26 cellular contexts compared by ENCODE assay signal in genomic region chr12:130195776-130196175, GRCh38. TPM values are rescaled to one million over a fixed set of nuclear protein-coding genes. Genes with fewer than 3 reads are reported as not detected.
DNase-seq lines count a peak whose midpoint lies in the region; ATAC-seq, FAIRE-seq and TF ChIP-seq lines count a peak whose summit lies in the region.
"Had no signal": no experiment of that assay in that cellular context is flagged by ENCODE, and none has a peak within 500 bp of the region (broad histone marks: within the 10 kb centered on the region; RNA-seq: fewer than 3 reads in every experiment).

No MANE protein-coding gene starts in this region.

- no peaks in the 10 kb centered on the region for H3K79me2 ChIP-seq in HepG2 (ENCODE audit: insufficient read depth, low read length)

- no peak overlapping the region for H3K27ac Mint-ChIP-seq in activated CD4-positive, alpha-beta T cell treated with anti-CD3 and anti-CD28 coated beads, Interleukin-2, amount 10 ng/mL, durations not matched to agents 24 days and 14 days
- H3K27ac Mint-ChIP-seq: CD14-positive monocyte; CD4-positive, alpha-beta T cell; CD8-positive, alpha-beta memory T cell; GM23338; H9 had no signal

- no peaks in the 10 kb centered on the region for H3K4me1 Mint-ChIP-seq in activated CD4-positive, alpha-beta T cell treated with anti-CD3 and anti-CD28 coated beads, Interleukin-2, amount 10 ng/mL, durations not matched to agents 24 days and 14 days
- H3K4me1 Mint-ChIP-seq: CD14-positive monocyte; CD8-positive, alpha-beta memory T cell; GM23338 had no signal

- H3K27me3 ChIP-seq in HepG2 (ENCODE audit: control insufficient read depth in 1 of 2, insufficient read depth in 2 of 2, low read length in 2 of 2) (peaks cover 6 to 20% of the 10 kb centered on the region in 2 experiments; a peak in 2 of 5 replicates), right lobe of liver (no peaks in the 10 kb centered on the region), stomach (peaks cover 0 to 58% (median 0%) of the 10 kb centered on the region in 3 donors)
- H3K27me3 ChIP-seq: BLaER1 treated with 17β-estradiol and CSF1 and Interleukin-3, amounts not matched to agents 10 nM and 100 nM had no signal

- H3K4me2 ChIP-seq in HepG2 (ENCODE audit: low read depth, low read length), result 0 out of 2 replicates have a peak overlapping the region, but pooled peaks have one; percentile 14
- H3K4me2 ChIP-seq: A549; BLaER1 treated with 17β-estradiol and CSF1 and Interleukin-3, amounts not matched to agents 10 nM and 100 nM; GM23338 had no signal

- POLR2A ChIA-PET in HepG2 (lab: Yijun Ruan, JAX), result no interaction called here

- WGBS in HepG2 (ENCODE audit: low lambda C conversion rate), result 50% methylated on average over 11 of the region's 12 CpGs
- WGBS in right lobe of liver (ENCODE audit: insufficient coverage, low coverage, low lambda C conversion rate, missing lambda C conversion rate), result 55% methylated on average over 12 of the region's 12 CpGs
- WGBS in stomach, 5 donors, result 57 to 76% (median 71%) methylated on average over 12 of the region's 12 CpGs

- no peaks in the 10 kb centered on the region for H3K36me3 ChIP-seq in HepG2 (replicated peaks in 1 of 2; ENCODE audit: control insufficient read depth in 1 of 2, insufficient read depth in 2 of 2, low read length in 2 of 2)
- H3K36me3 ChIP-seq in right lobe of liver, result no peaks in the 10 kb centered on the region
- no peaks in the 10 kb centered on the region for H3K36me3 ChIP-seq in stomach
- H3K36me3 ChIP-seq: BE2C; BLaER1 treated with 17β-estradiol and CSF1 and Interleukin-3, amounts not matched to agents 10 nM and 100 nM had no signal

- H4K20me1 ChIP-seq in HepG2 (ENCODE audit: insufficient read depth, low read length), result no peaks in the 10 kb centered on the region
- H4K20me1 ChIP-seq: BLaER1 treated with 17β-estradiol and CSF1 and Interleukin-3, amounts not matched to agents 10 nM and 100 nM had no signal

- no peak overlapping the region for H3K4me3 Mint-ChIP-seq in activated CD4-positive, alpha-beta T cell treated with anti-CD3 and anti-CD28 coated beads, Interleukin-2, amount 10 ng/mL, durations not matched to agents 24 days and 14 days
- H3K4me3 Mint-ChIP-seq: CD14-positive monocyte; CD4-positive, alpha-beta T cell; GM23338; H9 had no signal

- H3K27ac ChIP-seq in HepG2 (ENCODE audit: extremely low read length, insufficient read depth, low read length) (no peak overlapping the region), right lobe of liver (no peak overlapping the region), stomach (no peak overlapping the region)
- H3K27ac ChIP-seq: 22Rv1; A549; BLaER1 treated with 17β-estradiol and CSF1 and Interleukin-3, amounts not matched to agents 10 nM and 100 nM had no signal

- TF ChIP-seq EP300 in HepG2 (IDR thresholded peaks at IDR 0.05; ENCODE audit: low read depth in 2 of 2, low read length in 2 of 2) (no peak), HepG2 (CRISPR knock-in tag; IDR thresholded peaks at IDR 0.05; ENCODE audit: borderline replicate concordance) (no peak), stomach (IDR thresholded peaks at IDR 0.05) (no peak)

- TF ChIP-seq POLR2A in HepG2 (IDR thresholded peaks at IDR 0.05; ENCODE audit: insufficient read depth in 1 of 2, low read depth in 2 of 2, low read length in 2 of 2) (no peak), right lobe of liver (IDR thresholded peaks at IDR 0.05) (no peak), stomach (IDR thresholded peaks at IDR 0.05) (no peak)

- DNase-seq in NCI-H146 (lab: John Stamatoyannopoulos, UW) (peak; percentile 41), NCI-H146 treated with DMSO at 0.1 percent for 48 hours (lab: John Stamatoyannopoulos, UW; ENCODE audit: unreplicated experiment) (no peak), HepG2 (ENCODE audit: low spot score) (no peak), right lobe of liver (no peak), stomach (peak; percentile 2), 8988T (no peak)
- DNase-seq in activated CD4-positive, alpha-beta T cell treated with anti-CD3 and anti-CD28 coated beads, Interleukin-2, amount 10 ng/mL, durations not matched to agents 24 days and 14 days, result no peak
- DNase-seq: ACHN; AML-193; BE2C; CD4-positive, alpha-beta T cell; CD8-positive, alpha-beta memory T cell; DMS 273 treated with DMSO at 0.1 percent for 48 hours; DMS79; EL; GDM1; H9 had no signal

- H3K27me3 Mint-ChIP-seq in activated CD4-positive, alpha-beta T cell treated with anti-CD3 and anti-CD28 coated beads, Interleukin-2, amount 10 ng/mL, durations not matched to agents 24 days and 14 days, result no peaks in the 10 kb centered on the region
- H3K27me3 Mint-ChIP-seq: CD8-positive, alpha-beta memory T cell had no signal

- in situ Hi-C loops in HepG2 (cut with HindIII; ENCODE audit: extremely low pct_ligation_motif_present, low pct_unique_long_range_greater_than_20kb), result loop anchor here (10.0 kb wide), 1 partner anchor 151 kb away; no protein-coding TSS in a partner anchor

- CTCF ChIA-PET in HepG2 (lab: Yijun Ruan, JAX; ENCODE audit: low intra/inter-chr PET ratio, low total read pairs), result no interaction called here

- no peak overlapping the region for H2AFZ ChIP-seq in HepG2 (ENCODE audit: low read length)
- H2AFZ ChIP-seq: GM23338 had no signal

- H3K9me3 ChIP-seq in HepG2 (ENCODE audit: low read length) (no peaks in the 10 kb centered on the region), right lobe of liver (no peaks in the 10 kb centered on the region), stomach (peaks cover 0 to 6% (median 2%) of the 10 kb centered on the region in 4 donors)
- H3K9me3 ChIP-seq: A549; BE2C; BLaER1 treated with 17β-estradiol and CSF1 and Interleukin-3, amounts not matched to agents 10 nM and 100 nM had no signal

- peaks cover 14% of the 10 kb centered on the region for H3K4me1 ChIP-seq in HepG2 (ENCODE audit: insufficient read depth, low read length)
- no peaks in the 10 kb centered on the region for H3K4me1 ChIP-seq in right lobe of liver
- H3K4me1 ChIP-seq in stomach, result no peaks in the 10 kb centered on the region
- H3K4me1 ChIP-seq: A549; BE2C; BLaER1 treated with 17β-estradiol and CSF1 and Interleukin-3, amounts not matched to agents 10 nM and 100 nM had no signal

- FAIRE-seq in HepG2 (lab: Jason Lieb, UNC), result no peak
- FAIRE-seq: A549, D721Med, GM12878, GM19239 had no signal

- TF ChIP-seq CTCF in HepG2 (CRISPR knock-in tag; IDR thresholded peaks at IDR 0.05) (no peak), right lobe of liver (IDR thresholded peaks at IDR 0.05) (no peak), stomach (IDR thresholded peaks at IDR 0.05) (no peak)

- H3K9me3 Mint-ChIP-seq in activated CD4-positive, alpha-beta T cell treated with anti-CD3 and anti-CD28 coated beads, Interleukin-2, amount 10 ng/mL, durations not matched to agents 24 days and 14 days, result peaks cover 5% of the 10 kb centered on the region
- H3K9me3 Mint-ChIP-seq: GM23338 had no signal

- H3K4me3 ChIP-seq in HepG2 (replicated peaks in 1 of 3; ENCODE audit: insufficient read depth in 1 of 3, low read depth in 2 of 3, low read length in 3 of 3), result no peak overlapping the region
- no peak overlapping the region for H3K4me3 ChIP-seq in right lobe of liver
- no peak overlapping the region for H3K4me3 ChIP-seq in stomach
- H3K4me3 ChIP-seq: A549; BLaER1 treated with 17β-estradiol and CSF1 and Interleukin-3, amounts not matched to agents 10 nM and 100 nM; GM12878; GM23338 had no signal

- no TSS peak for BruUV-seq in HepG2 (replicated peaks; lab: Mats Ljungman, UMichigan)

- no peaks in the 10 kb centered on the region for H3K36me3 Mint-ChIP-seq in activated CD4-positive, alpha-beta T cell treated with anti-CD3 and anti-CD28 coated beads, Interleukin-2, amount 10 ng/mL, durations not matched to agents 24 days and 14 days (ENCODE audit: low read depth)
- H3K36me3 Mint-ChIP-seq: CD14-positive monocyte had no signal

- ATAC-seq in HepG2 (no peak; the same call in 2 of the 3 replicates), right lobe of liver (no peak)
- ATAC-seq: A549, GM12878, GM23338, HCT116 had no signal

- no peak for TF ChIP-seq RAD21 in HepG2 (CRISPR knock-in tag; IDR thresholded peaks at IDR 0.05)

- H3K9ac ChIP-seq in HepG2 (ENCODE audit: insufficient read depth, low read depth, low read length), result no peak overlapping the region
- H3K9ac ChIP-seq: BLaER1 treated with 17β-estradiol and CSF1 and Interleukin-3, amounts not matched to agents 10 nM and 100 nM had no signal

- intact Hi-C loops in HepG2 (cut with micrococcal nuclease; ENCODE audit: unreplicated experiment) (loop anchor here (5.0 kb wide), 1 partner anchor 148 kb away; no protein-coding TSS in a partner anchor), right lobe of liver (cut with DNase I) (no loop called here), stomach (cut with DNase I; ENCODE audit: low total_unique reads) (no loop called here)
- intact Hi-C loops in activated CD4-positive, alpha-beta T cell treated with anti-CD3 and anti-CD28 coated beads, Interleukin-2, amount 10 ng/mL, durations not matched to agents 24 days and 14 days (cut with micrococcal nuclease), result no loop called here

RNA-seq across cellular contexts. Expression of gene FZD10, which starts 33.5 kb away (rescaled TPM):
- not detected in 2 replicates for total RNA-seq in HepG2 (2016; rRNA removed; fragmentation: Illumina TruSeq; extraction: Trizol)
- not detected in 2 replicates for total RNA-seq in HepG2 (2016; cell fraction: cytosol; rRNA removed; fragmentation: Illumina TruSeq; extraction: Trizol; ENCODE audit: low read depth)
- total RNA-seq in HepG2 (2016; cell fraction: insoluble cytoplasmic fraction; rRNA removed; fragmentation: Illumina TruSeq; extraction: Trizol), result not detected in 2 replicates
- total RNA-seq in HepG2 (2016; cell fraction: membrane; rRNA removed; fragmentation: Illumina TruSeq; extraction: Trizol), result not detected in 2 replicates
- not detected in 2 replicates for total RNA-seq in HepG2 (2016; cell fraction: nucleus; rRNA removed; fragmentation: Illumina TruSeq; extraction: Trizol)
- polyA plus RNA-seq in HepG2 (2011; rRNA removed), result not detected in 2 replicates
- polyA plus RNA-seq in HepG2 (2011; cell fraction: cytosol; rRNA removed), result not detected in 2 replicates
- polyA plus RNA-seq in HepG2 (2011; cell fraction: nucleus; rRNA removed), result not detected in 2 replicates
- polyA plus RNA-seq in HepG2 (2012), result not detected in 2 replicates
- not detected in 2 replicates for polyA plus RNA-seq in HepG2 (2016; cell fraction: cytosol; fragmentation: Illumina TruSeq; extraction: Trizol; ENCODE audit: low read depth)
- polyA plus RNA-seq in HepG2 (2016; cell fraction: insoluble cytoplasmic fraction; fragmentation: Illumina TruSeq; extraction: Trizol; ENCODE audit: low read depth), result not detected in 2 replicates
- polyA plus RNA-seq in HepG2 (2016; cell fraction: membrane; fragmentation: Illumina TruSeq; extraction: Trizol; ENCODE audit: low read depth), result not detected in 2 replicates
- not detected in 2 replicates for polyA plus RNA-seq in HepG2 (2016; cell fraction: nucleus; fragmentation: Illumina TruSeq; extraction: Trizol; ENCODE audit: insufficient read depth, low read depth)
- polyA minus RNA-seq in HepG2 (2011; rRNA and poly(A)+ RNA removed; ENCODE audit: low replicate concordance), result 16.3 TPM in 1 of 2 replicates, not detected in the other
- 0.18 and 0.20 TPM in 2 replicates for polyA minus RNA-seq in HepG2 (2011; cell fraction: cytosol; rRNA and poly(A)+ RNA removed)
- polyA minus RNA-seq in HepG2 (2011; cell fraction: nucleus; rRNA and poly(A)+ RNA removed), result 0.39 TPM in 1 of 2 replicates, not detected in the other
- total RNA-seq in right lobe of liver, result not detected
- under 1 TPM in 2 of 5 donors, not detected in 3; 0.72 to 0.92 TPM for total RNA-seq in stomach
- 1 to 10 TPM in 1 of 3 donors, under 1 TPM in 2; 0.12 to 3.2 (median 0.31) TPM for polyA plus RNA-seq in stomach
- total RNA-seq in activated CD4-positive, alpha-beta T cell treated with anti-CD3 and anti-CD28 coated beads, Interleukin-2, amount 10 ng/mL, durations not matched to agents 24 days and 14 days, result not detected in 2 replicates
- total RNA-seq: CD4-positive, alpha-beta T cell; CD8-positive, alpha-beta memory T cell; GM12878 had no signal
- polyA plus RNA-seq: A549; CD14-positive monocyte; CD8-positive, alpha-beta memory T cell; GM12878 had no signal

Comparison
In these comparisons a context has a peak if more than half of its experiments do, and no peak if none do; other contexts are left out.
1. DNase-seq: peak in NCI-H146 (single experiment) and stomach (single experiment); none in NCI-H146 treated with DMSO at 0.1 percent for 48 hours (single experiment), HepG2 (single experiment), right lobe of liver (0 of 3), 8988T (single experiment) and activated CD4-positive, alpha-beta T cell treated with anti-CD3 and anti-CD28 coated beads, Interleukin-2, amount 10 ng/mL, durations not matched to agents 24 days and 14 days (single experiment).